ENCODE assay signal across 28 cellular contexts in genomic region chr2:159015174-159015573, GRCh38.
"Had no signal": no experiment of that assay in that cellular context is flagged by ENCODE, and none has a peak within 500 bp of the region (broad histone marks: within the 10 kb centered on the region; RNA-seq: fewer than 3 reads in every experiment).

No MANE protein-coding gene starts in this region.

- FAIRE-seq: colon, endometrium, endothelial cell of umbilical vein, frontal cortex had no signal

- H3K27ac ChIP-seq: colonic mucosa, coronary artery, dorsolateral prefrontal cortex, epithelial cell of prostate, esophagus muscularis mucosa, esophagus squamous epithelium, foreskin keratinocyte, gastroesophageal sphincter, heart left ventricle, heart right ventricle, hepatocyte had no signal

- DNase-seq: colonic mucosa; cortex of kidney; dermis blood vessel endothelial cell; dorsolateral prefrontal cortex; effector CD4-positive, alpha-beta T cell; effector memory CD4-positive, alpha-beta T cell; effector memory CD8-positive, alpha-beta T cell; erythroblast; esophagus squamous epithelium; foreskin fibroblast; foreskin keratinocyte; foreskin melanocyte; glutamatergic neuron; head of caudate nucleus; heart left ventricle; heart right ventricle; hippocampal formation had no signal

- H3K4me3 ChIP-seq: colonic mucosa, coronary artery, dorsolateral prefrontal cortex, esophagus muscularis mucosa, esophagus squamous epithelium, gastroesophageal sphincter, heart left ventricle, heart right ventricle, hepatocyte had no signal

- H3K4me3 Mint-ChIP-seq: dendritic cell treated with granulocyte-macrophage colony-stimulating factor and Interleukin-4, amounts not matched to agents 40 ng/mL and 50 ng/mL, for 4 days; effector memory CD8-positive, alpha-beta T cell had no signal

- H3K27me3 ChIP-seq: colonic mucosa, dorsolateral prefrontal cortex, esophagus muscularis mucosa, esophagus squamous epithelium, foreskin keratinocyte, gastroesophageal sphincter, heart left ventricle, heart right ventricle, hepatocyte had no signal

- H3K4me1 ChIP-seq: colonic mucosa had no signal

- H3K9me3 ChIP-seq: colonic mucosa had no signal

- ATAC-seq: effector memory CD8-positive, alpha-beta T cell; esophagus mucosa; foreskin keratinocyte; gastroesophageal sphincter; heart left ventricle; heart right ventricle had no signal

- H3K27me3 Mint-ChIP-seq: dendritic cell treated with granulocyte-macrophage colony-stimulating factor and Interleukin-4, amounts not matched to agents 40 ng/mL and 50 ng/mL, for 4 days had no signal

- H3K4me2 ChIP-seq: hepatocyte had no signal

- H3K36me3 ChIP-seq: colonic mucosa, esophagus muscularis mucosa had no signal

- H3K27ac Mint-ChIP-seq: dendritic cell treated with granulocyte-macrophage colony-stimulating factor and Interleukin-4, amounts not matched to agents 40 ng/mL and 50 ng/mL, for 4 days; effector memory CD8-positive, alpha-beta T cell had no signal
